ENCODE assay signal across 1 cellular context in the genomic region with DNA sequence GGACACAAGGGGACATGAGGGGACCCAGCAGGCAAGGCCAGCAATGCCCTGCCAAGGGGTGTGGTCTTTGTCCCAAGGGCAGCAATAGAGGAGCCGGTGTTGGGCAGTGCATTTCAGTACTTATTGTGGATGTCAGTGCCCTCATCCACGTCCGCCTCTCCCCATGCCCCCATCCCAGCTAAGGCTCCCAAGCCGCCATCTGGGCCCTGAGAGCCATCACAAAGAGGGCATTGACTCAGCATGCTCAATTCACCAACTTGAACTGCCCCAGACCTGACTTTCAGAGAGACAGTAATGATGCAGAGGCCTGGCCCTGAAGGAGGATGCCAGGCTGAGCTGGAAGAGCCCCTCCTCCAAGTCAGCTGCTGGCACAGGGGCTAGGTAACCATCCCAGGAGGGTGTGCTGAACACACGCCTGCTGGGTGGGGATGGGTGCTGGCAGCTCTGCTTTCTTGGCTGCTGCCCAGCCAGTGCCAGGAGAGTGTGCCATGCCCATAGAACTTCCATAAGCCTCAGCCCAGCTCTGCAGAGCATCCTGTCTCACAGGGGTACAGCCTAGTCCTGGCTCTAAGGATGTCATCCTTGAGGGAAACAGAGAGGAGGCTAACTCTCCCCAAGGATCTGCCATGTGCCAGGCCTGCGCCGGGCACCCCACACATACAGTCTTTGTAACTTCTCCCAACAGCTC.
TF ChIP-seq lines count a peak whose summit lies in the region.

No MANE protein-coding gene starts in this region.

TF ChIP-seq in H1, 55 proteins besides CTCF, POLR2A, EP300 and RAD21:
- TF ChIP-seq RFX5 (IDR thresholded peaks at IDR 0.05; ENCODE audit: borderline replicate concordance, low read depth, low read length): no peak
- TF ChIP-seq POLR2AphosphoS5 (IDR thresholded peaks at IDR 0.05; ENCODE audit: low read depth, low read length): no peak
- no peak for TF ChIP-seq EGR1 (IDR thresholded peaks at IDR 0.05; ENCODE audit: borderline replicate concordance, low read depth, low read length)
- TF ChIP-seq GABPA (IDR thresholded peaks at IDR 0.05; ENCODE audit: borderline replicate concordance, insufficient read depth, low read length): no peak
- TF ChIP-seq CHD1 (IDR thresholded peaks at IDR 0.05; ENCODE audit: low read depth, low read length): no peak
